ENCODE assay signal across 1 cellular context in genomic region chrX:49191033-49191871, GRCh38.
TF ChIP-seq lines count a peak whose summit lies in the region.

No MANE protein-coding gene starts in this region.

TF ChIP-seq in A549, 52 proteins besides CTCF, POLR2A, EP300 and RAD21 (continued from another document):
- TF ChIP-seq, protein P1, sequence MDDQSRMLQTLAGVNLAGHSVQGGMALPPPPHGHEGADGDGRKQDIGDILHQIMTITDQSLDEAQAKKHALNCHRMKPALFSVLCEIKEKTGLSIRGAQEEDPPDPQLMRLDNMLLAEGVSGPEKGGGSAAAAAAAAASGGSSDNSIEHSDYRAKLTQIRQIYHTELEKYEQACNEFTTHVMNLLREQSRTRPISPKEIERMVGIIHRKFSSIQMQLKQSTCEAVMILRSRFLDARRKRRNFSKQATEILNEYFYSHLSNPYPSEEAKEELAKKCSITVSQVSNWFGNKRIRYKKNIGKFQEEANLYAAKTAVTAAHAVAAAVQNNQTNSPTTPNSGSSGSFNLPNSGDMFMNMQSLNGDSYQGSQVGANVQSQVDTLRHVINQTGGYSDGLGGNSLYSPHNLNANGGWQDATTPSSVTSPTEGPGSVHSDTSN (IDR thresholded peaks at IDR 0.05): peak; percentile 94
- TF ChIP-seq, protein P2, sequence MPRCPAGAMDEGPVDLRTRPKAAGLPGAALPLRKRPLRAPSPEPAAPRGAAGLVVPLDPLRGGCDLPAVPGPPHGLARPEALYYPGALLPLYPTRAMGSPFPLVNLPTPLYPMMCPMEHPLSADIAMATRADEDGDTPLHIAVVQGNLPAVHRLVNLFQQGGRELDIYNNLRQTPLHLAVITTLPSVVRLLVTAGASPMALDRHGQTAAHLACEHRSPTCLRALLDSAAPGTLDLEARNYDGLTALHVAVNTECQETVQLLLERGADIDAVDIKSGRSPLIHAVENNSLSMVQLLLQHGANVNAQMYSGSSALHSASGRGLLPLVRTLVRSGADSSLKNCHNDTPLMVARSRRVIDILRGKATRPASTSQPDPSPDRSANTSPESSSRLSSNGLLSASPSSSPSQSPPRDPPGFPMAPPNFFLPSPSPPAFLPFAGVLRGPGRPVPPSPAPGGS (IDR thresholded peaks at IDR 0.05): peak; percentile 75; the same call in 2 of the 3 replicates
- TF ChIP-seq CBX8 (IDR thresholded peaks at IDR 0.05) (no peak), PHF8 (IDR thresholded peaks at IDR 0.05; ENCODE audit: borderline replicate concordance, low read depth) (peak; percentile 55; the same call in 1 of the 2 replicates), JUN (IDR thresholded peaks at IDR 0.05) (peak; percentile 43 to 69; a peak in 4 of 5 replicates), MAX (IDR thresholded peaks at IDR 0.05) (peak; percentile 9; the same call in 1 of the 2 replicates), CHD4 (IDR thresholded peaks at IDR 0.05; ENCODE audit: borderline replicate concordance) (no peak)
